ENCODE assay signal across 22 cellular contexts in genomic region chr18:58807766-58808165, GRCh38.
"Had no signal": no experiment of that assay in that cellular context is flagged by ENCODE, and none has a peak within 500 bp of the region (broad histone marks: within the 10 kb centered on the region; RNA-seq: fewer than 3 reads in every experiment).

No MANE protein-coding gene starts in this region.

- H3K27ac Mint-ChIP-seq: activated CD4-positive, alpha-beta memory T cell treated with anti-CD3 and anti-CD28 coated beads, Interleukin-2, amount 10 ng/mL, durations not matched to agents 7 days and 5 days; activated CD4-positive, alpha-beta T cell treated with anti-CD3 and anti-CD28 coated beads, Interleukin-2, amount 10 ng/mL, durations not matched to agents 24 days and 14 days; activated naive CD4-positive, alpha-beta T cell treated with anti-CD3 and anti-CD28 coated beads, Interleukin-2, amount 10 ng/mL, durations not matched to agents 7 days and 5 days; activated T-cell treated with anti-CD3 and anti-CD28 coated beads, Interleukin-2, amount 50 U/mL, for 72 hours; mesothelial cell of epicardium; natural killer cell; progenitor cell of endocrine pancreas had no signal

- H3K79me2 ChIP-seq: hepatocyte had no signal

- H3K36me3 Mint-ChIP-seq: activated naive CD4-positive, alpha-beta T cell treated with anti-CD3 and anti-CD28 coated beads, Interleukin-2, amount 10 ng/mL, durations not matched to agents 7 days and 5 days; mesothelial cell of epicardium; natural killer cell had no signal

- H2AFZ ChIP-seq: hepatocyte had no signal

- FAIRE-seq: bronchial epithelial cell, endometrium had no signal

- H3K27ac ChIP-seq: coronary artery, foreskin keratinocyte, hepatocyte had no signal

- H3K4me2 ChIP-seq: hepatocyte had no signal

- H3K4me1 Mint-ChIP-seq: activated naive CD4-positive, alpha-beta T cell treated with anti-CD3 and anti-CD28 coated beads, Interleukin-2, amount 10 ng/mL, durations not matched to agents 7 days and 5 days; natural killer cell had no signal

- H3K4me3 Mint-ChIP-seq: activated CD4-positive, alpha-beta memory T cell treated with anti-CD3 and anti-CD28 coated beads, Interleukin-2, amount 10 ng/mL, durations not matched to agents 7 days and 5 days; activated CD4-positive, alpha-beta T cell treated with anti-CD3 and anti-CD28 coated beads, Interleukin-2, amount 10 ng/mL, durations not matched to agents 24 days and 14 days; activated naive CD4-positive, alpha-beta T cell treated with anti-CD3 and anti-CD28 coated beads, Interleukin-2, amount 10 ng/mL, durations not matched to agents 7 days and 5 days; mesothelial cell of epicardium; natural killer cell had no signal

- H3K9me3 Mint-ChIP-seq: activated CD4-positive, alpha-beta memory T cell treated with anti-CD3 and anti-CD28 coated beads, Interleukin-2, amount 10 ng/mL, durations not matched to agents 7 days and 5 days; activated CD4-positive, alpha-beta T cell treated with anti-CD3 and anti-CD28 coated beads, Interleukin-2, amount 10 ng/mL, durations not matched to agents 24 days and 14 days; activated T-cell treated with anti-CD3 and anti-CD28 coated beads, Interleukin-2, amount 50 U/mL, for 72 hours; natural killer cell had no signal

- ATAC-seq: foreskin keratinocyte, left ventricle myocardium superior, natural killer cell had no signal

- H3K4me3 ChIP-seq: coronary artery, hepatocyte had no signal

- DNase-seq: activated CD4-positive, alpha-beta memory T cell treated with anti-CD3 and anti-CD28 coated beads, Interleukin-2, amount 10 ng/mL, durations not matched to agents 7 days and 5 days; activated CD4-positive, alpha-beta T cell treated with anti-CD3 and anti-CD28 coated beads, Interleukin-2, amount 10 ng/mL, durations not matched to agents 24 days and 14 days; activated effector memory CD4-positive, alpha-beta T cell treated with anti-CD3 and anti-CD28 coated beads, Interleukin-2, amount 50 U/mL, for 16 hours; activated naive CD4-positive, alpha-beta T cell treated with anti-CD3 and anti-CD28 coated beads, Interleukin-2, amount 10 ng/mL, durations not matched to agents 7 days and 5 days; activated T-cell treated with anti-CD3 and anti-CD28 coated beads, Interleukin-2, amount 50 U/mL, for 72 hours; amygdala; cerebellar nuclear complex; foreskin keratinocyte; kidney glomerular epithelial cell; left ventricle myocardium superior; mammary epithelial cell; natural killer cell; retina; stimulated activated CD4-positive, alpha-beta T cell treated with anti-CD3 and anti-CD28 coated beads, Interleukin-2, amount 100 ng/mL, for 48 hours; stimulated activated CD8-positive, alpha-beta memory T cell treated with anti-CD3 and anti-CD28 coated beads, Interleukin-4, amount 100 ng/mL, for 48 hours; stimulated activated naive CD4-positive, alpha-beta T cell had no signal

- H3K27me3 ChIP-seq: foreskin keratinocyte, hepatocyte had no signal
